ENCODE assay signal across 1 cellular context in the genomic region with DNA sequence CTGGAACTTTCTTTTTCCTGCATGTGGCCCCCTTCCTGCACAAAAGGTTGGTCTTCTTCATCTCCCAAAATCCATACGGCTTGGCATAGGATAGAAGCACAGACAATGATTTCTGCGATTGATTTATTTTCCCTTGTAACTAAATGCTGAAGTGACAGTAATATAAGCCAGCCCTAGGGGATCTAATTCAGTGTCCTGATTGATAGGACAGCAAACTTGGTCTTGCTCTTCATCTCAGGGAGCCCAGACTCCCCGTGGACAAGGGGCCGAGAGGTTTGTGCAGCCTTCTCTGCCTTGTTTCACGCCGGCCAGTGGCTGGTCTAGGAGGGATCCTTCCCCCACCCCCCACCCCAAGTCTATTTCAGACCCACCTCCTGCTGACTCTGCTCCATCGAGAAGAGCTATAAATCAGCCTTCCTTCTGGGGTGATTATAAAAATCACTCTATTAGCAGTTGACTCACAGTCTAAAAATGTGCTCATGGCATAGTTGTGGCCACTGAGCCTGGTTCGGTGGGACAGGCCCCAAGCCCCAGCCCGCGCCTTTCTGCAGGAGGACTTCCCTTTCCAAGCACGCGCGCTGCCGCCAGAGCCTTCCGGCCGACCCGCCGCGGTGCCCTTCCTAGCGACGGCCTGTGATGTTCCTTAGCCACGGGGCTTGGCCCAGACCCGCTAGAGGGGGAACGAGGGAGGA.
A peak's percentile ranks its signal among the peaks of the same experiment; 100 is the strongest.
TF ChIP-seq lines count a peak whose summit lies in the region.

No MANE protein-coding gene starts in this region.

TF ChIP-seq in HEK293, 187 proteins besides CTCF, POLR2A, EP300 and RAD21 (continued from another document):
- no peak for TF ChIP-seq ZNF510 (tag by site-specific recombination; IDR thresholded peaks at IDR 0.05; ENCODE audit: insufficient replicate concordance)
- no peak for TF ChIP-seq ZNF239 (tag by site-specific recombination; IDR thresholded peaks at IDR 0.05)
- TF ChIP-seq ZBTB26 (tag by site-specific recombination; optimal IDR thresholded peaks at IDR 0.05), result peak; percentile 43
- no peak for TF ChIP-seq ZNF391 (tag by site-specific recombination; IDR thresholded peaks at IDR 0.05; ENCODE audit: borderline replicate concordance, low read depth)
- no peak for TF ChIP-seq ZNF521 (tag by site-specific recombination; IDR thresholded peaks at IDR 0.05)
- TF ChIP-seq ELK4 (IDR thresholded peaks at IDR 0.05; ENCODE audit: borderline replicate concordance, low read depth, low read length), result no peak
- TF ChIP-seq ZNF76 (tag by site-specific recombination; IDR thresholded peaks at IDR 0.05; ENCODE audit: borderline replicate concordance, low read depth), result no peak
- TF ChIP-seq OSR2 (tag by site-specific recombination; IDR thresholded peaks at IDR 0.05), result no peak
- TF ChIP-seq SP2 (tag by site-specific recombination; IDR thresholded peaks at IDR 0.05), result peak; percentile 34; the same call in 1 of the 2 replicates
- TF ChIP-seq PATZ1 (tag by site-specific recombination; IDR thresholded peaks at IDR 0.05), result peak; percentile 60
- no peak for TF ChIP-seq ZNF777 (tag by site-specific recombination; IDR thresholded peaks at IDR 0.05; ENCODE audit: borderline replicate concordance)
- TF ChIP-seq ZNF596 (tag by site-specific recombination; IDR thresholded peaks at IDR 0.05), result no peak
- TF ChIP-seq KLF7 (tag by site-specific recombination; IDR thresholded peaks at IDR 0.05; ENCODE audit: borderline replicate concordance), result no peak
- TF ChIP-seq PRDM1 (tag by site-specific recombination; IDR thresholded peaks at IDR 0.05), result no peak
- no peak for TF ChIP-seq ZNF311 (tag by site-specific recombination; IDR thresholded peaks at IDR 0.05; ENCODE audit: borderline replicate concordance)
- TF ChIP-seq KLF16 (tag by site-specific recombination; IDR thresholded peaks at IDR 0.05), result no peak
- TF ChIP-seq ZNF184 (tag by site-specific recombination; IDR thresholded peaks at IDR 0.05), result no peak
- no peak for TF ChIP-seq HIC1 (tag by site-specific recombination; IDR thresholded peaks at IDR 0.05)
- no peak for TF ChIP-seq ZNF571 (tag by site-specific recombination; IDR thresholded peaks at IDR 0.05)
- no peak for TF ChIP-seq PRDM6 (tag by site-specific recombination; IDR thresholded peaks at IDR 0.05)
- peak; percentile 70 for TF ChIP-seq ZEB2 (tag by site-specific recombination; IDR thresholded peaks at IDR 0.05)
- TF ChIP-seq ZNF529 (tag by site-specific recombination; IDR thresholded peaks at IDR 0.05; ENCODE audit: insufficient replicate concordance), result no peak
- no peak for TF ChIP-seq ZNF223 (tag by site-specific recombination; IDR thresholded peaks at IDR 0.05)
